8 cellular contexts compared by ENCODE assay signal in genomic region chr19:45643024-45643926, GRCh38. TPM values are rescaled to one million over a fixed set of nuclear protein-coding genes. Genes with fewer than 3 reads are reported as not detected.
DNase-seq lines count a peak whose midpoint lies in the region; ATAC-seq and TF ChIP-seq lines count a peak whose summit lies in the region.

No MANE protein-coding gene starts in this region.

- H3K9me3 Mint-ChIP-seq in neural progenitor cell = peaks cover 2% of the 10 kb centered on the region

- peak overlapping the region; percentile 86 for H3K4me2 ChIP-seq in neural progenitor cell

- H3K27me3 Mint-ChIP-seq in neural progenitor cell (ENCODE audit: insufficient read depth, low read depth) = peaks cover 17% of the 10 kb centered on the region

- peak overlapping the region; percentile 88 for H3K4me3 Mint-ChIP-seq in neural progenitor cell

- peak; percentile 4 for TF ChIP-seq POLR2A in GM19099 (IDR thresholded peaks at IDR 0.05; ENCODE audit: extremely low read depth, insufficient read length, low read depth)

- H3K27ac Mint-ChIP-seq in neural progenitor cell = no peak overlapping the region

- no peaks in the 10 kb centered on the region for H3K36me3 ChIP-seq in ACC112 (ENCODE audit: insufficient read depth, low read length)
- H3K36me3 ChIP-seq in MG63 = peaks cover 2% of the 10 kb centered on the region
- no peaks in the 10 kb centered on the region for H3K36me3 ChIP-seq in RWPE2 (ENCODE audit: low read depth)
- no peaks in the 10 kb centered on the region for H3K36me3 ChIP-seq in neural progenitor cell

- no peaks in the 10 kb centered on the region for H3K27me3 ChIP-seq in ACC112 (ENCODE audit: insufficient read depth, low read length)
- H3K27me3 ChIP-seq in MG63 = no peaks in the 10 kb centered on the region
- no peaks in the 10 kb centered on the region for H3K27me3 ChIP-seq in RWPE2 (ENCODE audit: insufficient read depth, poor library complexity, severe bottlenecking)
- H3K27me3 ChIP-seq in neural progenitor cell = peaks cover 23% of the 10 kb centered on the region

- ATAC-seq in RWPE2 (ENCODE audit: low read depth) = no peak

- H3F3A ChIP-seq in neural progenitor cell (ENCODE audit: low read depth) = peaks cover 61% of the 10 kb centered on the region

- peak overlapping the region; percentile 50 for H3K4me3 ChIP-seq in ACC112 (ENCODE audit: low read depth, low read length)
- no peak overlapping the region for H3K4me3 ChIP-seq in MG63
- no peak overlapping the region for H3K4me3 ChIP-seq in RWPE2 (ENCODE audit: severe bottlenecking)
- H3K4me3 ChIP-seq in neural progenitor cell = peak overlapping the region; percentile 61

- peak overlapping the region; percentile 76 for H3K27ac ChIP-seq in ACC112 (ENCODE audit: low read depth, low read length)
- H3K27ac ChIP-seq in RWPE2 (ENCODE audit: poor library complexity, severe bottlenecking) = peak overlapping the region; percentile 90
- H3K27ac ChIP-seq in neural progenitor cell = no peak overlapping the region
- peak overlapping the region; percentile 100 for H3K27ac ChIP-seq in substantia nigra (ENCODE audit: low read depth, low read length, poor library complexity, severe bottlenecking)

- H3K4me1 Mint-ChIP-seq in neural progenitor cell = peaks cover 49% of the 10 kb centered on the region

- H2AFZ ChIP-seq in ACC112 (ENCODE audit: low read length, unreplicated experiment) (no peak overlapping the region), neural progenitor cell (replicated peaks) (peak overlapping the region; percentile 97)

- peaks cover 4% of the 10 kb centered on the region for H4K20me1 ChIP-seq in neural progenitor cell (ENCODE audit: low read depth)

- H3K36me3 Mint-ChIP-seq in neural progenitor cell = no peaks in the 10 kb centered on the region

- peak; percentile 85 for TF ChIP-seq CTCF in RWPE2 (IDR thresholded peaks at IDR 0.05; ENCODE audit: poor library complexity, severe bottlenecking)
- peak; percentile 94 for TF ChIP-seq CTCF in neural progenitor cell (IDR thresholded peaks at IDR 0.05)

- no peaks in the 10 kb centered on the region for H3K9me3 ChIP-seq in MG63
- no peaks in the 10 kb centered on the region for H3K9me3 ChIP-seq in RWPE2 (ENCODE audit: severe bottlenecking)
- H3K9me3 ChIP-seq in neural progenitor cell (ENCODE audit: low read depth) = no peaks in the 10 kb centered on the region

- DNase-seq in MG63 (peak; percentile 81), RWPE2 (ENCODE audit: low spot score) (no peak), fibroblast of the conjunctiva (ENCODE audit: low read depth) (peak; percentile 60), neural progenitor cell (ENCODE audit: low spot score) (peak; percentile 91), substantia nigra (lab: John Stamatoyannopoulos, UW) (peak in 48 of 49 donors; percentile 42 to 95 (median 82))
- DNase-seq in activated T-helper 9 cell treated with anti-CD3 and anti-CD28 coated beads, Interleukin-2, amount 50 U/mL, for 16 hours (ENCODE audit: low read depth) = peak; percentile 91

- H3K9ac ChIP-seq in neural progenitor cell = no peak overlapping the region

- peaks cover 5% of the 10 kb centered on the region for H3K4me1 ChIP-seq in ACC112 (ENCODE audit: control insufficient read depth, insufficient read depth, low read length, unreplicated experiment)
- H3K4me1 ChIP-seq in RWPE2 (ENCODE audit: insufficient read depth, poor library complexity, severe bottlenecking) = peaks cover 13% of the 10 kb centered on the region
- peaks cover 9% of the 10 kb centered on the region for H3K4me1 ChIP-seq in neural progenitor cell

- H3K79me2 ChIP-seq in ACC112 (ENCODE audit: control insufficient read depth, insufficient read depth, low read length, unreplicated experiment) (no peaks in the 10 kb centered on the region), neural progenitor cell (ENCODE audit: low read depth) (no peaks in the 10 kb centered on the region)

RNA-seq across cellular contexts. Expression of gene EML2, which starts 4.1 kb away (rescaled TPM):
- total RNA-seq in MG63 (2014; rRNA removed; shearing (Covaris generic); ENCODE audit: low replicate concordance) = 10.9 and 22.0 TPM in 2 replicates
- total RNA-seq in neural progenitor cell (ENCODE audit: low replicate concordance) = 15.9 and 20.3 TPM in 2 replicates

RNA-seq across cellular contexts. Expression of gene GIPR, which starts 24.7 kb away (rescaled TPM):
- not detected in 2 replicates for total RNA-seq in MG63 (2014; rRNA removed; shearing (Covaris generic); ENCODE audit: low replicate concordance)
- not detected in 2 replicates for total RNA-seq in neural progenitor cell (ENCODE audit: low replicate concordance)

RNA-seq across cellular contexts. Expression of gene GPR4, which starts 41.3 kb away (rescaled TPM):
- total RNA-seq in MG63 (2014; rRNA removed; shearing (Covaris generic); ENCODE audit: low replicate concordance) = not detected in 2 replicates
- total RNA-seq in neural progenitor cell (ENCODE audit: low replicate concordance) = not detected in 2 replicates

RNA-seq across cellular contexts. Expression of gene SNRPD2, which starts 48.5 kb away (rescaled TPM):
- total RNA-seq in MG63 (2014; rRNA removed; shearing (Covaris generic); ENCODE audit: low replicate concordance) = 488 and 700 TPM in 2 replicates
- 330 and 405 TPM in 2 replicates for total RNA-seq in neural progenitor cell (ENCODE audit: low replicate concordance)

RNA-seq across cellular contexts. Expression of gene QPCTL, which starts 49.2 kb away (rescaled TPM):
- total RNA-seq in MG63 (2014; rRNA removed; shearing (Covaris generic); ENCODE audit: low replicate concordance) = 19.7 and 37.9 TPM in 2 replicates
- total RNA-seq in neural progenitor cell (ENCODE audit: low replicate concordance) = 4.5 and 15.7 TPM in 2 replicates

Comparison
In these comparisons a context has a peak if more than half of its experiments do, and no peak if none do; other contexts are left out.
1. H3K4me3 ChIP-seq: peak in ACC112 (single experiment) and neural progenitor cell (single experiment); none in MG63 (single experiment) and RWPE2 (single experiment).